34 cellular contexts compared by ENCODE assay signal in genomic region chr2:77910136-77910535, GRCh38.
A peak's percentile ranks its signal among the peaks of the same experiment; 100 is the strongest.
DNase-seq lines count a peak whose midpoint lies in the region; ATAC-seq and TF ChIP-seq lines count a peak whose summit lies in the region.
"Had no signal": no experiment of that assay in that cellular context is flagged by ENCODE, and none has a peak within 500 bp of the region (broad histone marks: within the 10 kb centered on the region; RNA-seq: fewer than 3 reads in every experiment).

No MANE protein-coding gene starts in this region.

- H3F3A ChIP-seq in GM23338 (replicated peaks; ENCODE audit: low read depth): no peaks in the 10 kb centered on the region
- no peaks in the 10 kb centered on the region for H3F3A ChIP-seq in smooth muscle cell (ENCODE audit: low read depth)

- H3K14ac ChIP-seq in trophoblast cell (ENCODE audit: low read length): no peak overlapping the region

- H3K4me1 Mint-ChIP-seq in GM23338: peaks cover 5% of the 10 kb centered on the region; the same call in 2 of the 3 replicates
- no peaks in the 10 kb centered on the region for H3K4me1 Mint-ChIP-seq in nephron progenitor cell
- H3K4me1 Mint-ChIP-seq: B cell; CD14-positive monocyte; CD4-positive, alpha-beta memory T cell; CD4-positive, CD25-positive, alpha-beta regulatory T cell; CD8-positive, alpha-beta memory T cell had no signal

- no peaks in the 10 kb centered on the region for H3K79me1 ChIP-seq in trophoblast cell (ENCODE audit: low read length)

- H2AK5ac ChIP-seq in trophoblast cell (ENCODE audit: low read length): no peak overlapping the region

- peak overlapping the region; percentile 64 for H2AFZ ChIP-seq in GM23338
- H2AFZ ChIP-seq in trophoblast cell (ENCODE audit: insufficient read depth, low read length, poor library complexity): no peak overlapping the region
- H2AFZ ChIP-seq in smooth muscle cell (ENCODE audit: low read depth): peak overlapping the region; percentile 18

- H3K27me3 Mint-ChIP-seq in GM23338 (ENCODE audit: insufficient read depth, low read depth, poor library complexity) (no peaks in the 10 kb centered on the region), nephron progenitor cell (ENCODE audit: low read depth, poor library complexity) (no peaks in the 10 kb centered on the region)
- H3K27me3 Mint-ChIP-seq: B cell; CD4-positive, alpha-beta memory T cell; CD4-positive, alpha-beta T cell; CD4-positive, CD25-positive, alpha-beta regulatory T cell; CD8-positive, alpha-beta memory T cell had no signal

- H2BK5ac ChIP-seq in trophoblast cell (ENCODE audit: low read depth, low read length, poor library complexity): no peak overlapping the region

- no peak for TF ChIP-seq CTCF in GM23338 (conservative IDR thresholded peaks at IDR 0.05; ENCODE audit: low read depth in 2 of 2)
- TF ChIP-seq CTCF in nephron progenitor cell (IDR thresholded peaks at IDR 0.05): no peak
- TF ChIP-seq CTCF in smooth muscle cell (IDR thresholded peaks at IDR 0.05; ENCODE audit: borderline replicate concordance, insufficient read depth, poor library complexity, severe bottlenecking): no peak

- H4K12ac ChIP-seq in trophoblast cell (ENCODE audit: low read depth, low read length): no peak overlapping the region

- no peak overlapping the region for H3K4ac ChIP-seq in trophoblast cell (ENCODE audit: low read depth, low read length)

- H3K27ac Mint-ChIP-seq in GM23338: no peak overlapping the region
- H3K27ac Mint-ChIP-seq in nephron progenitor cell: peak overlapping the region; percentile 10
- H3K27ac Mint-ChIP-seq: B cell; CD14-positive monocyte; CD4-positive, alpha-beta memory T cell; CD4-positive, alpha-beta T cell; CD4-positive, CD25-positive, alpha-beta regulatory T cell; CD8-positive, alpha-beta memory T cell; CD8-positive, alpha-beta T cell had no signal

- no peak overlapping the region for H2BK120ac ChIP-seq in trophoblast cell (ENCODE audit: insufficient read depth, low read length, poor library complexity)

- no peak overlapping the region for H2BK12ac ChIP-seq in trophoblast cell (ENCODE audit: low read length)

- H4K91ac ChIP-seq in trophoblast cell (ENCODE audit: low read depth, low read length): no peak overlapping the region

- no peak overlapping the region for H4K8ac ChIP-seq in trophoblast cell (ENCODE audit: low read depth, low read length)

- no CpG with 5 or more reads among the region's 3 CpGs for WGBS in trophoblast cell (ENCODE audit: extremely low coverage, insufficient coverage, insufficient read length)
- 75% methylated on average over 3 of the region's 3 CpGs for WGBS in smooth muscle cell (ENCODE audit: low lambda C conversion rate)

- H3K18ac ChIP-seq in trophoblast cell (ENCODE audit: low read length): no peak overlapping the region

- H4K20me1 ChIP-seq in GM23338 (replicated peaks; ENCODE audit: insufficient read depth): no peaks in the 10 kb centered on the region
- H4K20me1 ChIP-seq in smooth muscle cell (ENCODE audit: low read depth): no peaks in the 10 kb centered on the region
- H4K20me1 ChIP-seq: BLaER1; BLaER1 treated with 17β-estradiol and CSF1 and Interleukin-3, amounts not matched to agents 10 nM and 100 nM had no signal

- H3K9me3 Mint-ChIP-seq in GM23338: peaks cover 15% of the 10 kb centered on the region
- no peaks in the 10 kb centered on the region for H3K9me3 Mint-ChIP-seq in nephron progenitor cell

- peaks cover 26% of the 10 kb centered on the region for H3K36me3 Mint-ChIP-seq in GM23338 (ENCODE audit: low read depth)
- H3K36me3 Mint-ChIP-seq in nephron progenitor cell (ENCODE audit: low read depth): no peaks in the 10 kb centered on the region
- H3K36me3 Mint-ChIP-seq: CD14-positive monocyte; CD4-positive, alpha-beta memory T cell; CD4-positive, CD25-positive, alpha-beta regulatory T cell; CD8-positive, alpha-beta memory T cell; CD8-positive, alpha-beta T cell had no signal

- H3K9ac ChIP-seq in trophoblast cell (ENCODE audit: low read length) (no peak overlapping the region), smooth muscle cell (ENCODE audit: low read depth) (no peak overlapping the region)
- H3K9ac ChIP-seq: BLaER1; BLaER1 treated with 17β-estradiol and CSF1 and Interleukin-3, amounts not matched to agents 10 nM and 100 nM had no signal

- no peak for TF ChIP-seq POLR2A in GM18505 (IDR thresholded peaks at IDR 0.05; ENCODE audit: borderline replicate concordance, extremely low read depth, insufficient read depth, insufficient read length)

- H3K36me3 ChIP-seq in GM23338 (ENCODE audit: insufficient read depth): no peaks in the 10 kb centered on the region
- no peaks in the 10 kb centered on the region for H3K36me3 ChIP-seq in trophoblast cell (ENCODE audit: control insufficient read depth in 1 of 2, insufficient read depth in 2 of 2, low read length in 2 of 2)
- H3K36me3 ChIP-seq in smooth muscle cell (ENCODE audit: low read depth): no peaks in the 10 kb centered on the region
- H3K36me3 ChIP-seq: BE2C; BLaER1; BLaER1 treated with 17β-estradiol and CSF1 and Interleukin-3, amounts not matched to agents 10 nM and 100 nM had no signal

- H3K27ac ChIP-seq in GM23338 (ENCODE audit: low read depth): no peak overlapping the region
- H3K27ac ChIP-seq in trophoblast cell (ENCODE audit: low read depth, low read length): no peak overlapping the region
- no peak overlapping the region for H3K27ac ChIP-seq in smooth muscle cell (ENCODE audit: low read depth)
- H3K27ac ChIP-seq: 22Rv1; A549; BLaER1; BLaER1 treated with 17β-estradiol and CSF1 and Interleukin-3, amounts not matched to agents 10 nM and 100 nM; C4-2B had no signal

- ATAC-seq in GM23338: no peak
- ATAC-seq in GM18505 (IDR thresholded peaks at IDR 0.05; ENCODE audit: unreplicated experiment): no peak
- ATAC-seq: A549; CD8-positive, alpha-beta T cell had no signal

- no peak overlapping the region for H3K4me3 Mint-ChIP-seq in GM23338
- no peak overlapping the region for H3K4me3 Mint-ChIP-seq in nephron progenitor cell
- H3K4me3 Mint-ChIP-seq: B cell; CD14-positive monocyte; CD4-positive, alpha-beta memory T cell; CD4-positive, alpha-beta T cell; CD4-positive, CD25-positive, alpha-beta regulatory T cell; CD8-positive, alpha-beta memory T cell; CD8-positive, alpha-beta T cell had no signal

- no peak for DNase-seq in GM23338 (ENCODE audit: low spot score)
- no peak for DNase-seq in nephron progenitor cell
- DNase-seq in trophoblast cell: peak; percentile 52 to 64
- no peak for DNase-seq in smooth muscle cell (lab: John Stamatoyannopoulos, UW; ENCODE audit: unreplicated experiment)
- no peak for DNase-seq in cerebellum (ENCODE audit: low spot score)
- no peak for DNase-seq in 8988T
- no peak for DNase-seq in activated T-cell treated with anti-CD3 and anti-CD28 coated beads, Interleukin-2, amount 50 U/mL, for 1 hour
- DNase-seq: ACHN; AML-193; BE2C; C1 segment of cervical spinal cord; Caco-2; Calu3; CD4-positive, alpha-beta memory T cell; CD4-positive, alpha-beta T cell; CD4-positive, CD25-positive, alpha-beta regulatory T cell; CD8-positive, alpha-beta memory T cell; CD8-positive, alpha-beta T cell; COR-L47; DMS 273 treated with DMSO at 0.1 percent for 48 hours; DMS153; DMS53; DMS79; DMS79 treated with DMSO at 0.1 percent for 48 hours; DND-41; EL had no signal

- H3K4me2 ChIP-seq in GM23338: peak overlapping the region; percentile 18; the same call in 1 of the 2 replicates
- no peak overlapping the region for H3K4me2 ChIP-seq in trophoblast cell (ENCODE audit: low read length)
- no peak overlapping the region for H3K4me2 ChIP-seq in smooth muscle cell
- H3K4me2 ChIP-seq: A549; BLaER1; BLaER1 treated with 17β-estradiol and CSF1 and Interleukin-3, amounts not matched to agents 10 nM and 100 nM had no signal

- no peak overlapping the region for H3K4me3 ChIP-seq in GM23338
- no peak overlapping the region for H3K4me3 ChIP-seq in trophoblast cell (ENCODE audit: low read depth, low read length)
- H3K4me3 ChIP-seq in smooth muscle cell: no peak overlapping the region
- H3K4me3 ChIP-seq: A549; BLaER1; BLaER1 treated with 17β-estradiol and CSF1 and Interleukin-3, amounts not matched to agents 10 nM and 100 nM had no signal

- H3K9me3 ChIP-seq in trophoblast cell (ENCODE audit: insufficient read depth, low read depth, low read length) (no peaks in the 10 kb centered on the region), smooth muscle cell (replicated peaks; ENCODE audit: low read depth) (no peaks in the 10 kb centered on the region)
- H3K9me3 ChIP-seq: BE2C had no signal

- H3K4me1 ChIP-seq in GM23338 (ENCODE audit: insufficient read depth) (peaks cover 7% of the 10 kb centered on the region), trophoblast cell (ENCODE audit: control insufficient read depth in 1 of 2, insufficient read depth in 2 of 2, low read length in 2 of 2) (no peaks in the 10 kb centered on the region), smooth muscle cell (ENCODE audit: low read depth) (no peaks in the 10 kb centered on the region)
- H3K4me1 ChIP-seq: A549; BE2C; BLaER1; BLaER1 treated with 17β-estradiol and CSF1 and Interleukin-3, amounts not matched to agents 10 nM and 100 nM; Caco-2 had no signal

- no peaks in the 10 kb centered on the region for H3K27me3 ChIP-seq in GM23338 (ENCODE audit: insufficient read depth)
- H3K27me3 ChIP-seq in trophoblast cell (ENCODE audit: insufficient read depth, low read length): no peaks in the 10 kb centered on the region
- no peaks in the 10 kb centered on the region for H3K27me3 ChIP-seq in smooth muscle cell (ENCODE audit: low read depth)
- H3K27me3 ChIP-seq: BE2C; BLaER1; BLaER1 treated with 17β-estradiol and CSF1 and Interleukin-3, amounts not matched to agents 10 nM and 100 nM had no signal

- H3K23ac ChIP-seq in trophoblast cell (ENCODE audit: low read length): no peak overlapping the region

- H3K79me2 ChIP-seq in GM23338 (replicated peaks; ENCODE audit: insufficient read depth): no peaks in the 10 kb centered on the region
- H3K79me2 ChIP-seq in trophoblast cell (ENCODE audit: control insufficient read depth, insufficient read depth, low read length, poor library complexity): no peaks in the 10 kb centered on the region
- no peaks in the 10 kb centered on the region for H3K79me2 ChIP-seq in smooth muscle cell (ENCODE audit: low read depth)

- 0 out of 2 replicates have a peak, but pooled peaks cover 3% of the 10 kb centered on the region for H3K9me2 ChIP-seq in GM23338 (ENCODE audit: insufficient read depth)

TF ChIP-seq in GM23338, 12 proteins besides CTCF, POLR2A, EP300 and RAD21 (continues in another document):
- TF ChIP-seq ETS1 (IDR thresholded peaks at IDR 0.05) (no peak), EZH2phosphoT487 (IDR thresholded peaks at IDR 0.05; ENCODE audit: unreplicated experiment) (no peak), POLR2AphosphoS5 (IDR thresholded peaks at IDR 0.05; ENCODE audit: low read depth) (no peak), NANOG (IDR thresholded peaks at IDR 0.05; ENCODE audit: borderline replicate concordance) (no peak)

Comparison
In these comparisons a context has a peak if more than half of its experiments do, and no peak if none do; other contexts are left out.
1. DNase-seq: peak in trophoblast cell (2 of 2); none in GM23338 (single experiment), nephron progenitor cell (single experiment), smooth muscle cell (single experiment), cerebellum (single experiment), 8988T (single experiment) and activated T-cell treated with anti-CD3 and anti-CD28 coated beads, Interleukin-2, amount 50 U/mL, for 1 hour (single experiment).